ENCODE assay signal across 14 cellular contexts in the genomic region with DNA sequence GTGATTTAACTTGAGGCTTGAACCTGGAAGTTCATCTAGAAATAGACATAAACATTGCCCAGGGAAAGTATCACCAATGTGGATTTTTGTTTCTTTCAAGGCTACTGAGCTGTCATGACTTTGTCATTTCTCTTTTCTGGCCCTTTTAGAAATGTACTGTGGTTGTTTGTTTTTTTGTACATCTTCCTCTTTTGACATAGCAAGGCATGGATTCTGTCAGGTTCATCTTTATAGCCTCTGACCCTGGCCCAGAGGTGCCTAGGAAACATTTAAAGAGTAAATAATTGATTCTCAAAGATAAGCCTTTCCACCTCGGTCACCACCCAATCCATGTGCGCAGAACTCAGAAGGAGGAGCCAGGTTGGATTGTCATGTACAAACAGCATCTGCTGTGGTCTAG. TPM values are rescaled to one million over a fixed set of nuclear protein-coding genes. Genes with fewer than 3 reads are reported as not detected.
DNase-seq lines count a peak whose midpoint lies in the region; ATAC-seq and TF ChIP-seq lines count a peak whose summit lies in the region.
"Had no signal": no experiment of that assay in that cellular context is flagged by ENCODE, and none has a peak within 500 bp of the region (broad histone marks: within the 10 kb centered on the region; RNA-seq: fewer than 3 reads in every experiment).

No MANE protein-coding gene starts in this region.

- no peaks in the 10 kb centered on the region for H3K9me2 ChIP-seq in Loucy (replicated peaks; ENCODE audit: low read depth, low read length)

- no peak overlapping the region for H2AFZ ChIP-seq in Loucy (ENCODE audit: low read length)

- H3K36me3 Mint-ChIP-seq in activated T-helper 1 cell treated with anti-CD3 and anti-CD28 coated beads, Interleukin-12 subunit alpha, Interleukin-12 subunit beta, Interleukin-2, Interleukin-4 antibody, amounts not matched to agents 30 ng/mL and 10 ng/mL and 1 ng/mL, durations not matched to agents 14 hours and 24 hours and 36 hours (ENCODE audit: low read depth) = peaks cover 36% of the 10 kb centered on the region
- H3K36me3 Mint-ChIP-seq in natural killer cell treated with Interleukin-12 subunit alpha and Interleukin-12 subunit beta and Interleukin-15 and Interleukin-18, amount 100 ng/mL, for 72 hours = peaks cover 23% of the 10 kb centered on the region

- peaks cover 25% of the 10 kb centered on the region; the same call in 1 of the 2 replicates for H3F3A ChIP-seq in Loucy (ENCODE audit: low read depth)

- H4K20me1 ChIP-seq in Loucy (ENCODE audit: insufficient read depth, low read length, poor library complexity, severe bottlenecking) = peaks cover 79% of the 10 kb centered on the region

- intact Hi-C loops in activated T-helper 1 cell treated with anti-CD3 and anti-CD28 coated beads, Interleukin-12 subunit alpha, Interleukin-12 subunit beta, Interleukin-2, Interleukin-4 antibody, amounts not matched to agents 30 ng/mL and 10 ng/mL and 1 ng/mL, durations not matched to agents 14 hours and 24 hours and 36 hours (cut with micrococcal nuclease) = loop anchor here (10.0 kb wide), 1 partner anchor 541 kb away; no protein-coding TSS in a partner anchor
- intact Hi-C loops in left cardiac atrium (cut with DNase I) = loop anchor here in 1 of 2 donors (5.0 kb wide), 1 partner anchor 42 kb away; no protein-coding TSS in a partner anchor

- H3K36me3 ChIP-seq in Loucy (ENCODE audit: insufficient read depth, low read length) = peaks cover 15% of the 10 kb centered on the region
- H3K36me3 ChIP-seq: Peyer's patch had no signal

- H3K27ac Mint-ChIP-seq in activated T-helper 1 cell treated with anti-CD3 and anti-CD28 coated beads, Interleukin-12 subunit alpha, Interleukin-12 subunit beta, Interleukin-2, Interleukin-4 antibody, amounts not matched to agents 30 ng/mL and 10 ng/mL and 1 ng/mL, durations not matched to agents 14 hours and 24 hours and 36 hours = peak overlapping the region; percentile 57
- H3K27ac Mint-ChIP-seq in natural killer cell treated with Interleukin-12 subunit alpha and Interleukin-12 subunit beta and Interleukin-15 and Interleukin-18, amount 100 ng/mL, for 72 hours = peak overlapping the region; percentile 86 to 90

- no peak for ATAC-seq in natural killer cell treated with Interleukin-12 subunit alpha and Interleukin-12 subunit beta and Interleukin-15 and Interleukin-18, amount 100 ng/mL, for 72 hours
- no peak for ATAC-seq in GM19455 (IDR thresholded peaks at IDR 0.05; ENCODE audit: unreplicated experiment)
- ATAC-seq in left cardiac atrium = no peak
- ATAC-seq: HCT116 had no signal

- no peaks in the 10 kb centered on the region for H3K9me3 ChIP-seq in Loucy (ENCODE audit: insufficient read depth, low read depth, low read length)
- H3K9me3 ChIP-seq: Peyer's patch had no signal

- H3K4me1 ChIP-seq in Loucy (ENCODE audit: insufficient read depth, low read length, poor library complexity, severe bottlenecking) = peaks cover 83% of the 10 kb centered on the region

- H3K4me2 ChIP-seq in Loucy (ENCODE audit: low read depth, low read length, poor library complexity, severe bottlenecking) = peak overlapping the region; percentile 98

- peaks cover 100% of the 10 kb centered on the region for H3K79me2 ChIP-seq in Loucy (ENCODE audit: insufficient read depth, low read length)

- no peaks in the 10 kb centered on the region for H3K27me3 ChIP-seq in Loucy (ENCODE audit: insufficient read depth, low read length, poor library complexity, severe bottlenecking)
- H3K27me3 ChIP-seq: Peyer's patch had no signal

- peak overlapping the region; percentile 71 for H3K9ac ChIP-seq in Loucy (ENCODE audit: low read depth, low read length, poor library complexity, severe bottlenecking)

- no peak for TF ChIP-seq CTCF in Loucy (conservative IDR thresholded peaks at IDR 0.05; ENCODE audit: low read length)

- peaks cover 87% of the 10 kb centered on the region for H3K4me1 Mint-ChIP-seq in activated T-helper 1 cell treated with anti-CD3 and anti-CD28 coated beads, Interleukin-12 subunit alpha, Interleukin-12 subunit beta, Interleukin-2, Interleukin-4 antibody, amounts not matched to agents 30 ng/mL and 10 ng/mL and 1 ng/mL, durations not matched to agents 14 hours and 24 hours and 36 hours (ENCODE audit: low read depth)
- peaks cover 78 to 90% of the 10 kb centered on the region in 2 donors for H3K4me1 Mint-ChIP-seq in natural killer cell treated with Interleukin-12 subunit alpha and Interleukin-12 subunit beta and Interleukin-15 and Interleukin-18, amount 100 ng/mL, for 72 hours (ENCODE audit: low read depth in 2 of 2)

- no peaks in the 10 kb centered on the region for H3K27me3 Mint-ChIP-seq in activated T-helper 1 cell treated with anti-CD3 and anti-CD28 coated beads, Interleukin-12 subunit alpha, Interleukin-12 subunit beta, Interleukin-2, Interleukin-4 antibody, amounts not matched to agents 30 ng/mL and 10 ng/mL and 1 ng/mL, durations not matched to agents 14 hours and 24 hours and 36 hours (ENCODE audit: insufficient read depth)
- no peaks in the 10 kb centered on the region for H3K27me3 Mint-ChIP-seq in natural killer cell treated with Interleukin-12 subunit alpha and Interleukin-12 subunit beta and Interleukin-15 and Interleukin-18, amount 100 ng/mL, for 72 hours

- peak overlapping the region; percentile 43 for H3K4me3 Mint-ChIP-seq in activated T-helper 1 cell treated with anti-CD3 and anti-CD28 coated beads, Interleukin-12 subunit alpha, Interleukin-12 subunit beta, Interleukin-2, Interleukin-4 antibody, amounts not matched to agents 30 ng/mL and 10 ng/mL and 1 ng/mL, durations not matched to agents 14 hours and 24 hours and 36 hours
- peak overlapping the region; percentile 99 for H3K4me3 Mint-ChIP-seq in natural killer cell treated with Interleukin-12 subunit alpha and Interleukin-12 subunit beta and Interleukin-15 and Interleukin-18, amount 100 ng/mL, for 72 hours

- H3K4me3 ChIP-seq in Loucy (ENCODE audit: low read length, poor library complexity, severe bottlenecking) = peak overlapping the region; percentile 97
- H3K4me3 ChIP-seq: lung, Peyer's patch had no signal

- H3K9me3 Mint-ChIP-seq in activated T-helper 1 cell treated with anti-CD3 and anti-CD28 coated beads, Interleukin-12 subunit alpha, Interleukin-12 subunit beta, Interleukin-2, Interleukin-4 antibody, amounts not matched to agents 30 ng/mL and 10 ng/mL and 1 ng/mL, durations not matched to agents 14 hours and 24 hours and 36 hours = peaks cover 18% of the 10 kb centered on the region
- H3K9me3 Mint-ChIP-seq in natural killer cell treated with Interleukin-12 subunit alpha and Interleukin-12 subunit beta and Interleukin-15 and Interleukin-18, amount 100 ng/mL, for 72 hours = peaks cover 6% of the 10 kb centered on the region

- DNase-seq in NOMO-1 treated with DMSO at 0.1 percent for 48 hours (lab: John Stamatoyannopoulos, UW; ENCODE audit: unreplicated experiment) (peak; percentile 58), NOMO-1 treated with dmso at 0.1 percent for 144 hours (lab: John Stamatoyannopoulos, UW; ENCODE audit: unreplicated experiment) (no peak), left cardiac atrium (no peak), HuH-7 (ENCODE audit: low spot score) (no peak)
- no peak for DNase-seq in activated T-helper 1 cell treated with anti-CD3 and anti-CD28 coated beads, Interleukin-12 subunit alpha, Interleukin-12 subunit beta, Interleukin-2, Interleukin-4 antibody, amounts not matched to agents 30 ng/mL and 10 ng/mL and 1 ng/mL, durations not matched to agents 14 hours and 24 hours and 36 hours (ENCODE audit: low spot score)
- DNase-seq in natural killer cell treated with Interleukin-12 subunit alpha and Interleukin-12 subunit beta and Interleukin-15 and Interleukin-18, amount 100 ng/mL, for 72 hours (ENCODE audit: low spot score) = no peak
- DNase-seq: anterior cingulate cortex, Calu3, occipital lobe, Peyer's patch had no signal

RNA-seq across cellular contexts. Expression of gene CHST11, which starts 8.6 kb away (rescaled TPM):
- total RNA-seq in activated T-helper 1 cell treated with anti-CD3 and anti-CD28 coated beads, Interleukin-12 subunit alpha, Interleukin-12 subunit beta, Interleukin-2, Interleukin-4 antibody, amounts not matched to agents 30 ng/mL and 10 ng/mL and 1 ng/mL, durations not matched to agents 14 hours and 24 hours and 36 hours = 69.8 and 70.7 TPM in 2 replicates
- 100 to 1,000 TPM; 195 to 374 TPM for total RNA-seq in natural killer cell treated with Interleukin-12 subunit alpha and Interleukin-12 subunit beta and Interleukin-15 and Interleukin-18, amount 100 ng/mL, for 72 hours
- total RNA-seq in left cardiac atrium = 10 to 100 TPM; 12.9 to 17.7 TPM
